In the genomic region with DNA sequence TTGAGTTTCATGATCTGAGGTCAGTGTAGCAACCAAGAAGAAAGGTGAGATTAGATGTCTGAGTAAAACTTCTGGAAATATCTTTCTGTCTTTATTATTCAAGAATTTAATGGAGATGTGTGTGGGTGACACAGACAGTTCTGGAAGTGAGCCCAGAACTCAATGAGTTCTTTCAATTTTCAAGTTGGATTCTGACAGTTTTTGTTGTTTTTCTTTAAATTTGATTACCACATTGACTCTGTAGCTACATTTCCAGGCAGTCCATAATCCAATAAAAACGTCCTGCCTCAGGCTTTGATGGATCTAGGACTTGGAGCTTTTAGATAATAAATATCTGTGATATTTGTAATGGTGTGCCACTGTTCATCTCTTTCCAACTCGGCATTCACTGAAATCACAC, we compare ENCODE assay signal across 26 cellular contexts. TPM values are rescaled to one million over a fixed set of nuclear protein-coding genes. Genes with fewer than 3 reads are reported as not detected.
A peak's percentile ranks its signal among the peaks of the same experiment; 100 is the strongest.
DNase-seq lines count a peak whose midpoint lies in the region; ATAC-seq, FAIRE-seq and TF ChIP-seq lines count a peak whose summit lies in the region.
"Had no signal": no experiment of that assay in that cellular context is flagged by ENCODE, and none has a peak within 500 bp of the region (broad histone marks: within the 10 kb centered on the region; RNA-seq: fewer than 3 reads in every experiment).

No MANE protein-coding gene starts in this region.

- H3K4me3 ChIP-seq in adipocyte (ENCODE audit: low read length) (no peak overlapping the region), endothelial cell of umbilical vein (replicated peaks in 1 of 3; ENCODE audit: insufficient read depth in 1 of 3, low read depth in 1 of 3, low read length in 3 of 3) (no peak overlapping the region), lower leg skin (ENCODE audit: low read depth, poor library complexity, severe bottlenecking) (no peak overlapping the region)
- H3K4me3 ChIP-seq: body of pancreas, esophagus muscularis mucosa, GM12878, neural progenitor cell had no signal

- intact Hi-C loops in endothelial cell of umbilical vein (cut with micrococcal nuclease) (loop anchor here (10.0 kb wide), 1 partner anchor 572 kb away; no protein-coding TSS in a partner anchor), lower leg skin (cut with DNase I; ENCODE audit: low total_unique reads) (no loop called here)

- H3K4me1 Mint-ChIP-seq in mesothelial cell of epicardium = peaks cover 32% of the 10 kb centered on the region
- H3K4me1 Mint-ChIP-seq in activated T-cell treated with anti-CD3 and anti-CD28 coated beads, Interleukin-2, amount 50 U/mL, for 72 hours (ENCODE audit: low read depth) = peaks cover 32% of the 10 kb centered on the region

- no peak for FAIRE-seq in endothelial cell of umbilical vein (lab: Jason Lieb, UNC)
- FAIRE-seq: colon, GM12878, H54, HTR-8/SVneo had no signal

- H3K9me1 ChIP-seq in endothelial cell of umbilical vein (replicated peaks; ENCODE audit: control insufficient read depth, extremely low read depth, insufficient read depth, low read length) = no peaks in the 10 kb centered on the region

- no peaks in the 10 kb centered on the region for H3K36me3 ChIP-seq in adipocyte (ENCODE audit: control insufficient read depth, insufficient read depth, low read length, severe bottlenecking)
- no peaks in the 10 kb centered on the region for H3K36me3 ChIP-seq in endothelial cell of umbilical vein (ENCODE audit: control insufficient read depth in 2 of 2, extremely low read depth in 1 of 2, insufficient read depth in 2 of 2, low read length in 2 of 2)
- H3K36me3 ChIP-seq: esophagus muscularis mucosa, neural progenitor cell had no signal

- TF ChIP-seq POLR2A in endothelial cell of umbilical vein (IDR thresholded peaks at IDR 0.05; ENCODE audit: low read depth, low read length) = no peak
- no peak for TF ChIP-seq POLR2A in lower leg skin (IDR thresholded peaks at IDR 0.05)

- H3K4me1 ChIP-seq in adipocyte (ENCODE audit: control insufficient read depth, insufficient read depth, low read length) (peaks cover 16% of the 10 kb centered on the region), endothelial cell of umbilical vein (ENCODE audit: control insufficient read depth, extremely low read depth, insufficient read depth, low read length) (peaks cover 15% of the 10 kb centered on the region)
- H3K4me1 ChIP-seq: neural progenitor cell had no signal

- no peaks in the 10 kb centered on the region for H3K79me2 ChIP-seq in endothelial cell of umbilical vein (ENCODE audit: control insufficient read depth, insufficient read depth, low read length)

- H3K27ac Mint-ChIP-seq in mesothelial cell of epicardium = peak overlapping the region; percentile 11
- H3K27ac Mint-ChIP-seq in activated T-cell treated with anti-CD3 and anti-CD28 coated beads, Interleukin-2, amount 50 U/mL, for 72 hours = no peak overlapping the region
- H3K27ac Mint-ChIP-seq: activated naive CD8-positive, alpha-beta T cell; activated T-helper 17 cell treated with anti-CD3 and anti-CD28 coated beads, Interleukin-2, amount 50 U/mL, for 72 hours; effector memory CD8-positive, alpha-beta T cell; neural progenitor cell; type B pancreatic cell had no signal

- H3K27me3 ChIP-seq in adipocyte (replicated peaks; ENCODE audit: control insufficient read depth, insufficient read depth, low read length) = no peaks in the 10 kb centered on the region
- H3K27me3 ChIP-seq in endothelial cell of umbilical vein (ENCODE audit: control insufficient read depth in 2 of 2, insufficient read depth in 2 of 2, low read length in 2 of 2) = no peaks in the 10 kb centered on the region
- H3K27me3 ChIP-seq: body of pancreas, esophagus muscularis mucosa had no signal

- WGBS in lower leg skin, 2 donors = 67 to 74% methylated on average over 2 of the region's 2 CpGs

- POLR2A ChIA-PET in endothelial cell of umbilical vein (lab: Charles Lee) = interaction anchor here (0.6 kb wide), 1 partner anchor 148 kb away, joined by 6 read pairs; no protein-coding TSS in a partner anchor

- H3K9me3 ChIP-seq in adipocyte (ENCODE audit: control insufficient read depth, low read length) (no peaks in the 10 kb centered on the region), endothelial cell of umbilical vein (replicated peaks; ENCODE audit: control insufficient read depth, insufficient read depth, low read length) (no peaks in the 10 kb centered on the region)
- H3K9me3 ChIP-seq: body of pancreas, esophagus muscularis mucosa had no signal

- H4K20me1 ChIP-seq in endothelial cell of umbilical vein (replicated peaks; ENCODE audit: control insufficient read depth, extremely low read depth, insufficient read depth, low read length) = no peaks in the 10 kb centered on the region

- H2AFZ ChIP-seq in endothelial cell of umbilical vein (ENCODE audit: low read depth, low read length) = no peak overlapping the region
- H2AFZ ChIP-seq: neural progenitor cell had no signal

- no TSS peak for BruUV-seq in endothelial cell of umbilical vein (replicated peaks; lab: Mats Ljungman, UMichigan)

- CTCF ChIA-PET in endothelial cell of umbilical vein (lab: Charles Lee) = interaction anchor here (1.0 to 5.5 kb wide), 4 partner anchors 12 to 285 kb away, joined by 3 to 129 read pairs (median 62); partner anchors contain the start of genes DTX3L and PARP9

- no peaks in the 10 kb centered on the region for H3K27me3 Mint-ChIP-seq in mesothelial cell of epicardium (ENCODE audit: low read depth)
- no peaks in the 10 kb centered on the region for H3K27me3 Mint-ChIP-seq in activated T-cell treated with anti-CD3 and anti-CD28 coated beads, Interleukin-2, amount 50 U/mL, for 72 hours (ENCODE audit: low read depth)
- H3K27me3 Mint-ChIP-seq: activated naive CD8-positive, alpha-beta T cell; activated T-helper 17 cell treated with anti-CD3 and anti-CD28 coated beads, Interleukin-2, amount 50 U/mL, for 72 hours; effector memory CD8-positive, alpha-beta T cell had no signal

- no peak overlapping the region for H3K4me3 Mint-ChIP-seq in mesothelial cell of epicardium
- H3K4me3 Mint-ChIP-seq in activated T-cell treated with anti-CD3 and anti-CD28 coated beads, Interleukin-2, amount 50 U/mL, for 72 hours = no peak overlapping the region
- H3K4me3 Mint-ChIP-seq: activated naive CD8-positive, alpha-beta T cell; activated T-helper 17 cell treated with anti-CD3 and anti-CD28 coated beads, Interleukin-2, amount 50 U/mL, for 72 hours; effector memory CD8-positive, alpha-beta T cell; neural progenitor cell; type B pancreatic cell had no signal

- H3K9me3 Mint-ChIP-seq in mesothelial cell of epicardium = no peaks in the 10 kb centered on the region
- peaks cover 0 to 5% of the 10 kb centered on the region in 2 donors for H3K9me3 Mint-ChIP-seq in activated T-cell treated with anti-CD3 and anti-CD28 coated beads, Interleukin-2, amount 50 U/mL, for 72 hours
- H3K9me3 Mint-ChIP-seq: activated T-helper 17 cell treated with anti-CD3 and anti-CD28 coated beads, Interleukin-2, amount 50 U/mL, for 72 hours; effector memory CD8-positive, alpha-beta T cell; type B pancreatic cell had no signal

- H3K36me3 Mint-ChIP-seq in mesothelial cell of epicardium = no peaks in the 10 kb centered on the region
- H3K36me3 Mint-ChIP-seq in activated T-cell treated with anti-CD3 and anti-CD28 coated beads, Interleukin-2, amount 50 U/mL, for 72 hours (ENCODE audit: insufficient read depth in 2 of 2) = peaks cover 5 to 8% of the 10 kb centered on the region in 2 donors
- H3K36me3 Mint-ChIP-seq: activated naive CD8-positive, alpha-beta T cell; neural progenitor cell; type B pancreatic cell had no signal

- no peak for ATAC-seq in GM21360 (IDR thresholded peaks at IDR 0.05; ENCODE audit: unreplicated experiment)
- ATAC-seq in activated T-cell treated with anti-CD3 and anti-CD28 coated beads, Interleukin-2, amount 50 U/mL, for 72 hours (replicated peaks in 1 of 2) = no peak
- ATAC-seq: activated T-helper 17 cell treated with anti-CD3 and anti-CD28 coated beads, Interleukin-2, amount 50 U/mL, for 72 hours; body of pancreas; effector memory CD8-positive, alpha-beta T cell; GM12878 had no signal

- DNase-seq in EL = peak; percentile 34
- peak; percentile 41 for DNase-seq in adipocyte (ENCODE audit: low read depth)
- peak; percentile 7 for DNase-seq in endothelial cell of umbilical vein (ENCODE audit: low read depth, low spot score)
- no peak for DNase-seq in mesothelial cell of epicardium (ENCODE audit: low spot score in 2 of 2, unreplicated experiment in 2 of 2)
- DNase-seq in activated T-cell treated with anti-CD3 and anti-CD28 coated beads, Interleukin-2, amount 50 U/mL, for 72 hours = no peak
- no peak for DNase-seq in lower leg skin (ENCODE audit: low spot score in 2 of 2)
- DNase-seq in activated CD4-positive, alpha-beta T cell treated with anti-CD3 and anti-CD28 coated beads, Interleukin-2, amount 50 U/mL, for 4 hours = no peak
- DNase-seq: activated CD8-positive, alpha-beta memory T cell treated with anti-CD3 and anti-CD28 coated beads, Interleukin-2, amount 50 U/mL, for 4 hours; body of pancreas; effector memory CD8-positive, alpha-beta T cell; glutamatergic neuron; mammary epithelial cell; NCI-H187; NCI-H774; stimulated activated CD8-positive, alpha-beta memory T cell treated with anti-CD3 and anti-CD28 coated beads, Interleukin-4, amount 100 ng/mL, for 48 hours; T-helper 9 cell had no signal

- H3K9ac ChIP-seq in adipocyte (ENCODE audit: low read length) (no peak overlapping the region), endothelial cell of umbilical vein (replicated peaks; ENCODE audit: extremely low read depth, insufficient read depth, low read length) (no peak overlapping the region)
- H3K9ac ChIP-seq: neural progenitor cell had no signal

- no peak overlapping the region for H3K27ac ChIP-seq in endothelial cell of umbilical vein (ENCODE audit: insufficient read depth, low read depth, low read length)
- H3K27ac ChIP-seq: body of pancreas, esophagus muscularis mucosa, neural progenitor cell had no signal

- no peak overlapping the region for H3K4me2 ChIP-seq in endothelial cell of umbilical vein (ENCODE audit: insufficient read depth, low read length)
- H3K4me2 ChIP-seq: neural progenitor cell had no signal

- dilution Hi-C loops in endothelial cell of umbilical vein (cut with MboI; ENCODE audit: extremely low pct_ligation_motif_present, low sequenced_read_pairs) = no loop called here

- TF ChIP-seq CTCF in endothelial cell of umbilical vein (IDR thresholded peaks at IDR 0.05; ENCODE audit: extremely low read depth in 1 of 2, insufficient read depth in 1 of 2, low read depth in 1 of 2, low read length in 2 of 2) (no peak), mesothelial cell of epicardium (IDR thresholded peaks at IDR 0.05; ENCODE audit: unreplicated experiment) (no peak), lower leg skin (IDR thresholded peaks at IDR 0.05) (no peak)

RNA-seq across cellular contexts. Expression of gene PARP14, which starts 3.9 kb away (rescaled TPM):
- total RNA-seq in endothelial cell of umbilical vein = 32.4 and 41.5 TPM in 2 replicates
- polyA plus RNA-seq in endothelial cell of umbilical vein = 18.8 and 19.7 TPM in 2 replicates
- polyA plus RNA-seq in endothelial cell of umbilical vein (2011; cell fraction: cytosol; rRNA removed) = 14.8 and 15.9 TPM in 2 replicates
- 43.5 and 48.0 TPM in 2 replicates for polyA plus RNA-seq in endothelial cell of umbilical vein (2011; cell fraction: nucleus; rRNA removed)
- 16.7 and 22.1 TPM in 2 replicates for polyA plus RNA-seq in endothelial cell of umbilical vein (2012)
- 49.1 and 50.2 TPM in 2 replicates for polyA minus RNA-seq in endothelial cell of umbilical vein
- polyA minus RNA-seq in endothelial cell of umbilical vein (2011; cell fraction: cytosol; rRNA and poly(A)+ RNA removed) = 24.7 TPM
- polyA minus RNA-seq in endothelial cell of umbilical vein (2011; cell fraction: nucleus; rRNA and poly(A)+ RNA removed) = 43.5 and 49.2 TPM in 2 replicates
- 39.7 to 46.3 TPM (median 40.5 TPM) in 3 replicates for total RNA-seq in mesothelial cell of epicardium
- total RNA-seq in activated T-cell treated with anti-CD3 and anti-CD28 coated beads, Interleukin-2, amount 50 U/mL, for 72 hours = 10 to 100 TPM; 56.5 to 80.1 TPM
- total RNA-seq in lower leg skin = 10 to 100 TPM in 2 of 4 donors, 1 to 10 TPM in 2; 4.9 to 14.5 (median 9.4) TPM

Comparison
In these comparisons a context has a peak if more than half of its experiments do, and no peak if none do; other contexts are left out.
1. DNase-seq: peak in EL (single experiment), adipocyte (single experiment) and endothelial cell of umbilical vein (single experiment); none in mesothelial cell of epicardium (0 of 2), activated T-cell treated with anti-CD3 and anti-CD28 coated beads, Interleukin-2, amount 50 U/mL, for 72 hours (0 of 2), lower leg skin (0 of 2) and activated CD4-positive, alpha-beta T cell treated with anti-CD3 and anti-CD28 coated beads, Interleukin-2, amount 50 U/mL, for 4 hours (0 of 2).